In the genomic region with DNA sequence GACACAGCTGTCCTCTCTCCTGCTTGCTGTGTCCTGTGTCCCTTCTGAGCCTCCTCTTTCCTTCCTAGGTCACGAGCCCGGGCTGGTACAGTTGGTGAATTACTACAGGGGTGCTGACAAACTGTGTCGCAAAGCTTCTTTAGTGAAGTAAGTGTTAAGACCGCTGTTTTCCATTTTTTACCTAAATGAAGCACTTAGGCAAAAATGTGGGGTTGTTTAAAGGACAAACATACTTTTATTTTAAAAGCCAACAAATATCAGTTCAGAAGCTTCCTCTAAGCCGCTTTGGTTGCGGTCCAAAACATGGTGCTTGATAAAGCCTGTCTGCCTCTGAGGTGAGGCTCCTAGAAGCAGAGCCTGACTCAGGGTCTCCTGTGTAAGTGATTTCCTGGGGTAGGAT, we compare ENCODE assay signal across 15 cellular contexts. TPM values are rescaled to one million over a fixed set of nuclear protein-coding genes. Genes with fewer than 3 reads are reported as not detected.
DNase-seq lines count a peak whose midpoint lies in the region; ATAC-seq and TF ChIP-seq lines count a peak whose summit lies in the region.
"Had no signal": no experiment of that assay in that cellular context is flagged by ENCODE, and none has a peak within 500 bp of the region (broad histone marks: within the 10 kb centered on the region; RNA-seq: fewer than 3 reads in every experiment).

No MANE protein-coding gene starts in this region.

- H3K4me1 Mint-ChIP-seq in activated T-cell treated with anti-CD3 and anti-CD28 coated beads, Interleukin-2, amount 50 U/mL, for 24 hours (ENCODE audit: low read depth): peaks cover 55% of the 10 kb centered on the region
- H3K4me1 Mint-ChIP-seq in osteocyte (ENCODE audit: unreplicated experiment): peaks cover 18% of the 10 kb centered on the region
- H3K4me1 Mint-ChIP-seq in naive thymus-derived CD8-positive, alpha-beta T cell: peaks cover 14 to 37% (median 19%) of the 10 kb centered on the region in 4 donors

- H3K27ac ChIP-seq in HEK293 (ENCODE audit: extremely low read depth, low read depth, low read length) (no peak overlapping the region), dorsolateral prefrontal cortex (peak overlapping the region in 32 of 59 donors; percentile 1 to 69 (median 42))
- H3K27ac ChIP-seq: BLaER1 treated with 17β-estradiol and CSF1 and Interleukin-3, amounts not matched to agents 10 nM and 100 nM; GM23248 had no signal

- H3K4me1 ChIP-seq in HEK293 (ENCODE audit: control insufficient read depth, insufficient read depth, low read length): peaks cover 3% of the 10 kb centered on the region; the same call in 1 of the 2 replicates

- peak overlapping the region; percentile 84 for H3K27ac Mint-ChIP-seq in activated T-cell treated with anti-CD3 and anti-CD28 coated beads, Interleukin-2, amount 50 U/mL, for 24 hours
- H3K27ac Mint-ChIP-seq in osteocyte (ENCODE audit: unreplicated experiment): no peak overlapping the region
- H3K27ac Mint-ChIP-seq in naive thymus-derived CD8-positive, alpha-beta T cell: peak overlapping the region in 2 of 10 donors; percentile 57 to 69
- H3K27ac Mint-ChIP-seq: CD4-positive, alpha-beta T cell had no signal

- TF ChIP-seq CTCF in HEK293 (tag by site-specific recombination; IDR thresholded peaks at IDR 0.05) (no peak), dorsolateral prefrontal cortex (IDR thresholded peaks at IDR 0.05 in 54 of 56, conservative IDR thresholded peaks at IDR 0.05 in 2 of 56; ENCODE audit: low read depth in 1 of 56, partially characterized antibody in 56 of 56) (no peak), osteocyte (IDR thresholded peaks at IDR 0.05) (no peak)

- H3K27me3 Mint-ChIP-seq in activated T-cell treated with anti-CD3 and anti-CD28 coated beads, Interleukin-2, amount 50 U/mL, for 24 hours: no peaks in the 10 kb centered on the region
- H3K27me3 Mint-ChIP-seq in osteocyte (ENCODE audit: unreplicated experiment): no peaks in the 10 kb centered on the region
- no peaks in the 10 kb centered on the region for H3K27me3 Mint-ChIP-seq in naive thymus-derived CD8-positive, alpha-beta T cell
- H3K27me3 Mint-ChIP-seq: CD4-positive, alpha-beta T cell had no signal

- no peaks in the 10 kb centered on the region for H3K27me3 ChIP-seq in dorsolateral prefrontal cortex
- H3K27me3 ChIP-seq: BLaER1 treated with 17β-estradiol and CSF1 and Interleukin-3, amounts not matched to agents 10 nM and 100 nM had no signal

- no peak for ATAC-seq in naive thymus-derived CD8-positive, alpha-beta T cell
- ATAC-seq: GM12878 had no signal

- CTCF ChIA-PET in HEK293 (lab: Yijun Ruan, JAX): interaction anchor here (0.7 kb wide), 2 partner anchors 9 to 114 kb away, joined by 3 read pairs; no protein-coding TSS in a partner anchor

- DNase-seq in activated T-cell treated with anti-CD3 and anti-CD28 coated beads, Interleukin-2, amount 50 U/mL, for 24 hours: no peak
- DNase-seq in activated T-cell treated with anti-CD3 and anti-CD28 coated beads, Interleukin-2, amount 50 U/mL, for 1 hour: no peak
- DNase-seq in dorsolateral prefrontal cortex (no peak), osteocyte (ENCODE audit: extremely low spot score, unreplicated experiment) (peak; percentile 62), NCI-H748 treated with DMSO at 0.1 percent for 48 hours (lab: John Stamatoyannopoulos, UW) (no peak)
- DNase-seq in naive thymus-derived CD8-positive, alpha-beta T cell: no peak
- DNase-seq: 8988T; Calu3; CD4-positive, alpha-beta T cell; DMS 273 treated with DMSO at 0.1 percent for 48 hours; GM23248; H7 had no signal

- no peaks in the 10 kb centered on the region for H3K9me3 ChIP-seq in HEK293 (ENCODE audit: control insufficient read depth, insufficient read depth, low read depth, low read length)

- intact Hi-C loops in dorsolateral prefrontal cortex (cut with DNase I): loop anchor here in 1 of 2 donors (10.0 kb wide), 1 partner anchor 431 kb away; the partner anchor contains the start of gene TMEM87B

- H3K4me3 Mint-ChIP-seq in activated T-cell treated with anti-CD3 and anti-CD28 coated beads, Interleukin-2, amount 50 U/mL, for 24 hours: no peak overlapping the region
- H3K4me3 Mint-ChIP-seq in osteocyte (ENCODE audit: unreplicated experiment): no peak overlapping the region
- H3K4me3 Mint-ChIP-seq in naive thymus-derived CD8-positive, alpha-beta T cell: no peak overlapping the region

- POLR2A ChIA-PET in HEK293 (lab: Yijun Ruan, JAX): no interaction called here
- POLR2A ChIA-PET in naive thymus-derived CD8-positive, alpha-beta T cell (lab: Charles Lee): no interaction called here

- no peaks in the 10 kb centered on the region for H3K9me3 Mint-ChIP-seq in activated T-cell treated with anti-CD3 and anti-CD28 coated beads, Interleukin-2, amount 50 U/mL, for 24 hours
- H3K9me3 Mint-ChIP-seq in osteocyte (ENCODE audit: unreplicated experiment): no peaks in the 10 kb centered on the region
- H3K9me3 Mint-ChIP-seq in naive thymus-derived CD8-positive, alpha-beta T cell: no peaks in the 10 kb centered on the region
- H3K9me3 Mint-ChIP-seq: CD4-positive, alpha-beta T cell had no signal

- peaks cover 69% of the 10 kb centered on the region for H3K36me3 Mint-ChIP-seq in activated T-cell treated with anti-CD3 and anti-CD28 coated beads, Interleukin-2, amount 50 U/mL, for 24 hours (ENCODE audit: low read depth)
- peaks cover 10% of the 10 kb centered on the region for H3K36me3 Mint-ChIP-seq in osteocyte (ENCODE audit: unreplicated experiment)
- peaks cover 0 to 4% (median 0%) of the 10 kb centered on the region in 3 donors for H3K36me3 Mint-ChIP-seq in naive thymus-derived CD8-positive, alpha-beta T cell

- H3K4me3 ChIP-seq in HEK293 (ENCODE audit: low read depth, low read length): no peak overlapping the region
- H3K4me3 ChIP-seq in dorsolateral prefrontal cortex: peak overlapping the region in 24 of 59 donors; percentile 0 to 98 (median 27)
- H3K4me3 ChIP-seq: BLaER1 treated with 17β-estradiol and CSF1 and Interleukin-3, amounts not matched to agents 10 nM and 100 nM; GM12878; GM23248 had no signal

- H3K36me3 ChIP-seq in HEK293 (ENCODE audit: control insufficient read depth in 2 of 2, insufficient read depth in 1 of 2, low read length in 2 of 2): peaks cover 0 to 34% of the 10 kb centered on the region in 2 experiments; a peak in 2 of 3 replicates

TF ChIP-seq in HEK293, 187 proteins besides CTCF, POLR2A, EP300 and RAD21 (continues in another document):
- no peak for TF ChIP-seq EGR2 (tag by site-specific recombination; IDR thresholded peaks at IDR 0.05; ENCODE audit: low read depth)
- no peak for TF ChIP-seq ZNF138 (tag by site-specific recombination; IDR thresholded peaks at IDR 0.05; ENCODE audit: borderline replicate concordance)
- TF ChIP-seq, protein P1, sequence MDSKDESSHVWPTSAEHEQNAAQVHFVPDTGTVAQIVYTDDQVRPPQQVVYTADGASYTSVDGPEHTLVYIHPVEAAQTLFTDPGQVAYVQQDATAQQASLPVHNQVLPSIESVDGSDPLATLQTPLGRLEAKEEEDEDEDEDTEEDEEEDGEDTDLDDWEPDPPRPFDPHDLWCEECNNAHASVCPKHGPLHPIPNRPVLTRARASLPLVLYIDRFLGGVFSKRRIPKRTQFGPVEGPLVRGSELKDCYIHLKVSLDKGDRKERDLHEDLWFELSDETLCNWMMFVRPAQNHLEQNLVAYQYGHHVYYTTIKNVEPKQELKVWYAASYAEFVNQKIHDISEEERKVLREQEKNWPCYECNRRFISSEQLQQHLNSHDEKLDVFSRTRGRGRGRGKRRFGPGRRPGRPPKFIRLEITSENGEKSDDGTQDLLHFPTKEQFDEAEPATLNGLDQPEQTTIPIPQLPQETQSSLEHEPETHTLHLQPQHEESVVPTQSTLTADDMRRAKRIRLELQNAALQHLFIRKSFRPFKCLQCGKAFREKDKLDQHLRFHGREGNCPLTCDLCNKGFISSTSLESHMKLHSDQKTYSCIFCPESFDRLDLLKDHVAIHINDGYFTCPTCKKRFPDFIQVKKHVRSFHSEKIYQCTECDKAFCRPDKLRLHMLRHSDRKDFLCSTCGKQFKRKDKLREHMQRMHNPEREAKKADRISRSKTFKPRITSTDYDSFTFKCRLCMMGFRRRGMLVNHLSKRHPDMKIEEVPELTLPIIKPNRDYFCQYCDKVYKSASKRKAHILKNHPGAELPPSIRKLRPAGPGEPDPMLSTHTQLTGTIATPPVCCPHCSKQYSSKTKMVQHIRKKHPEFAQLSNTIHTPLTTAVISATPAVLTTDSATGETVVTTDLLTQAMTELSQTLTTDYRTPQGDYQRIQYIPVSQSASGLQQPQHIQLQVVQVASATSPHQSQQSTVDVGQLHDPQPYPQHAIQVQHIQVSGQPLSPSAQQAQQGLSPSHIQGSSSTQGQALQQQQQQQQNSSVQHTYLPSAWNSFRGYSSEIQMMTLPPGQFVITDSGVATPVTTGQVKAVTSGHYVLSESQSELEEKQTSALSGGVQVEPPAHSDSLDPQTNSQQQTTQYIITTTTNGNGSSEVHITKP (tag by site-specific recombination; IDR thresholded peaks at IDR 0.05): 0 out of 2 replicates have a peak, but pooled peaks have one; percentile 11

RNA-seq across cellular contexts. Expression of gene TTL, which starts 3.9 kb away (rescaled TPM):
- total RNA-seq in dorsolateral prefrontal cortex (10 to 100 TPM; 43.6 to 88.0 (median 62.9) TPM), osteocyte (65.7 and 67.2 TPM in 2 replicates)
- 10 to 100 TPM; 15.8 to 18.9 TPM for total RNA-seq in naive thymus-derived CD8-positive, alpha-beta T cell
- polyA plus RNA-seq in naive thymus-derived CD8-positive, alpha-beta T cell: 1 to 10 TPM; 1.7 to 3.3 (median 3.3) TPM

RNA-seq across cellular contexts. Expression of gene RGPD8, which starts 52.4 kb away (rescaled TPM):
- total RNA-seq in dorsolateral prefrontal cortex (10 to 100 TPM; 22.6 to 76.9 (median 45.9) TPM), osteocyte (8.6 and 9.6 TPM in 2 replicates)
- 10 to 100 TPM; 32.4 to 37.5 TPM for total RNA-seq in naive thymus-derived CD8-positive, alpha-beta T cell
- polyA plus RNA-seq in naive thymus-derived CD8-positive, alpha-beta T cell: 1 to 10 TPM in 2 of 3 donors, under 1 TPM in 1; 0.68 to 3.6 (median 3.6) TPM

RNA-seq across cellular contexts. Expression of gene POLR1B, which starts 56.4 kb away (rescaled TPM):
- total RNA-seq in dorsolateral prefrontal cortex (10 to 100 TPM; 10.4 to 27.6 (median 17.8) TPM), osteocyte (17.1 and 21.0 TPM in 2 replicates)
- 10 to 100 TPM; 28.5 to 33.8 TPM for total RNA-seq in naive thymus-derived CD8-positive, alpha-beta T cell
- polyA plus RNA-seq in naive thymus-derived CD8-positive, alpha-beta T cell: 10 to 100 TPM; 14.9 to 23.8 (median 17.5) TPM
